2 cellular contexts compared by ENCODE assay signal in the genomic region with DNA sequence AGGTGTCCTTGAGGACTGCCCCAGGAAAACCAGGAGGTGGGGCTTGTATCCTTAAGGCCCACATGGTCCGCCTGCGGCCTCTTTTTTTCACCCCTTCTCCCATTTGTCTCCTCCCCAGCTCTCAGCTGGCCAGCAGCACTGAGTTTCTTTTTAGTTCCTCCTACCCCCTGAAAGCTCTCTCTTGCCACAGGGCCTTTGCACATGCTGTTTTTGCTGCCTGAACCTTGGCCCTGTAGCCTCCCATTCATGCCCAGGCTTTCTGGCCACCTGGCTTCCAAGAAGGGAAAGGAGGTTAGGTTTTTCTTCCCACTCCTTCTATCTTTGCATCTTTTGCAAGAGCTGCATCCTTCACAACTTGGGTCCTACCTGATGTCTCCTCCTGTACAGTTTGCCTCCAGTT.
TF ChIP-seq lines count a peak whose summit lies in the region.

No MANE protein-coding gene starts in this region.

TF ChIP-seq in GM23338, 12 proteins besides CTCF, POLR2A, EP300 and RAD21 (continued from another document):
- TF ChIP-seq, protein P1, sequence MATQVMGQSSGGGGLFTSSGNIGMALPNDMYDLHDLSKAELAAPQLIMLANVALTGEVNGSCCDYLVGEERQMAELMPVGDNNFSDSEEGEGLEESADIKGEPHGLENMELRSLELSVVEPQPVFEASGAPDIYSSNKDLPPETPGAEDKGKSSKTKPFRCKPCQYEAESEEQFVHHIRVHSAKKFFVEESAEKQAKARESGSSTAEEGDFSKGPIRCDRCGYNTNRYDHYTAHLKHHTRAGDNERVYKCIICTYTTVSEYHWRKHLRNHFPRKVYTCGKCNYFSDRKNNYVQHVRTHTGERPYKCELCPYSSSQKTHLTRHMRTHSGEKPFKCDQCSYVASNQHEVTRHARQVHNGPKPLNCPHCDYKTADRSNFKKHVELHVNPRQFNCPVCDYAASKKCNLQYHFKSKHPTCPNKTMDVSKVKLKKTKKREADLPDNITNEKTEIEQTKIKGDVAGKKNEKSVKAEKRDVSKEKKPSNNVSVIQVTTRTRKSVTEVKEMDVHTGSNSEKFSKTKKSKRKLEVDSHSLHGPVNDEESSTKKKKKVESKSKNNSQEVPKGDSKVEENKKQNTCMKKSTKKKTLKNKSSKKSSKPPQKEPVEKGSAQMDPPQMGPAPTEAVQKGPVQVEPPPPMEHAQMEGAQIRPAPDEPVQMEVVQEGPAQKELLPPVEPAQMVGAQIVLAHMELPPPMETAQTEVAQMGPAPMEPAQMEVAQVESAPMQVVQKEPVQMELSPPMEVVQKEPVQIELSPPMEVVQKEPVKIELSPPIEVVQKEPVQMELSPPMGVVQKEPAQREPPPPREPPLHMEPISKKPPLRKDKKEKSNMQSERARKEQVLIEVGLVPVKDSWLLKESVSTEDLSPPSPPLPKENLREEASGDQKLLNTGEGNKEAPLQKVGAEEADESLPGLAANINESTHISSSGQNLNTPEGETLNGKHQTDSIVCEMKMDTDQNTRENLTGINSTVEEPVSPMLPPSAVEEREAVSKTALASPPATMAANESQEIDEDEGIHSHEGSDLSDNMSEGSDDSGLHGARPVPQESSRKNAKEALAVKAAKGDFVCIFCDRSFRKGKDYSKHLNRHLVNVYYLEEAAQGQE (IDR thresholded peaks at IDR 0.05; ENCODE audit: unreplicated experiment): no peak

TF ChIP-seq in WTC11, 78 proteins besides CTCF, POLR2A, EP300 and RAD21 (continued from another document):
- TF ChIP-seq, protein P2, sequence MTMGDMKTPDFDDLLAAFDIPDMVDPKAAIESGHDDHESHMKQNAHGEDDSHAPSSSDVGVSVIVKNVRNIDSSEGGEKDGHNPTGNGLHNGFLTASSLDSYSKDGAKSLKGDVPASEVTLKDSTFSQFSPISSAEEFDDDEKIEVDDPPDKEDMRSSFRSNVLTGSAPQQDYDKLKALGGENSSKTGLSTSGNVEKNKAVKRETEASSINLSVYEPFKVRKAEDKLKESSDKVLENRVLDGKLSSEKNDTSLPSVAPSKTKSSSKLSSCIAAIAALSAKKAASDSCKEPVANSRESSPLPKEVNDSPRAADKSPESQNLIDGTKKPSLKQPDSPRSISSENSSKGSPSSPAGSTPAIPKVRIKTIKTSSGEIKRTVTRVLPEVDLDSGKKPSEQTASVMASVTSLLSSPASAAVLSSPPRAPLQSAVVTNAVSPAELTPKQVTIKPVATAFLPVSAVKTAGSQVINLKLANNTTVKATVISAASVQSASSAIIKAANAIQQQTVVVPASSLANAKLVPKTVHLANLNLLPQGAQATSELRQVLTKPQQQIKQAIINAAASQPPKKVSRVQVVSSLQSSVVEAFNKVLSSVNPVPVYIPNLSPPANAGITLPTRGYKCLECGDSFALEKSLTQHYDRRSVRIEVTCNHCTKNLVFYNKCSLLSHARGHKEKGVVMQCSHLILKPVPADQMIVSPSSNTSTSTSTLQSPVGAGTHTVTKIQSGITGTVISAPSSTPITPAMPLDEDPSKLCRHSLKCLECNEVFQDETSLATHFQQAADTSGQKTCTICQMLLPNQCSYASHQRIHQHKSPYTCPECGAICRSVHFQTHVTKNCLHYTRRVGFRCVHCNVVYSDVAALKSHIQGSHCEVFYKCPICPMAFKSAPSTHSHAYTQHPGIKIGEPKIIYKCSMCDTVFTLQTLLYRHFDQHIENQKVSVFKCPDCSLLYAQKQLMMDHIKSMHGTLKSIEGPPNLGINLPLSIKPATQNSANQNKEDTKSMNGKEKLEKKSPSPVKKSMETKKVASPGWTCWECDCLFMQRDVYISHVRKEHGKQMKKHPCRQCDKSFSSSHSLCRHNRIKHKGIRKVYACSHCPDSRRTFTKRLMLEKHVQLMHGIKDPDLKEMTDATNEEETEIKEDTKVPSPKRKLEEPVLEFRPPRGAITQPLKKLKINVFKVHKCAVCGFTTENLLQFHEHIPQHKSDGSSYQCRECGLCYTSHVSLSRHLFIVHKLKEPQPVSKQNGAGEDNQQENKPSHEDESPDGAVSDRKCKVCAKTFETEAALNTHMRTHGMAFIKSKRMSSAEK (CRISPR knock-in tag; IDR thresholded peaks at IDR 0.05; ENCODE audit: borderline replicate concordance): no peak
TF ChIP-seq in WTC11: peak in this region for 1.
